Comparison of ENCODE assay signal across 23 cellular contexts in genomic region chr3:141422961-141423582, GRCh38. TPM values are rescaled to one million over a fixed set of nuclear protein-coding genes. Genes with fewer than 3 reads are reported as not detected.
DNase-seq lines count a peak whose midpoint lies in the region; ATAC-seq and TF ChIP-seq lines count a peak whose summit lies in the region.
"Had no signal": no experiment of that assay in that cellular context is flagged by ENCODE, and none has a peak within 500 bp of the region (broad histone marks: within the 10 kb centered on the region; RNA-seq: fewer than 3 reads in every experiment).

No MANE protein-coding gene starts in this region.

- peaks cover 0 to 13% of the 10 kb centered on the region in 2 donors for H3K36me3 ChIP-seq in psoas muscle (ENCODE audit: insufficient read depth in 1 of 2, low read depth in 1 of 2)

- no peak overlapping the region for H3K27ac Mint-ChIP-seq in natural killer cell
- H3K27ac Mint-ChIP-seq: activated naive CD4-positive, alpha-beta T cell treated with anti-CD3 and anti-CD28 coated beads, Interleukin-2, amount 50 U/mL, for 72 hours; activated T-helper 1 cell treated with anti-CD3 and anti-CD28 coated beads, Interleukin-12 subunit alpha, Interleukin-12 subunit beta, Interleukin-2, Interleukin-4 antibody, amounts not matched to agents 30 ng/mL and 10 ng/mL and 1 ng/mL, durations not matched to agents 14 hours and 24 hours and 36 hours; CD4-positive, alpha-beta T cell; T-cell had no signal

- no peaks in the 10 kb centered on the region for H3K9me3 ChIP-seq in psoas muscle
- H3K9me3 ChIP-seq: SJCRH30, testis had no signal

- TF ChIP-seq CTCF in psoas muscle (IDR thresholded peaks at IDR 0.05) (no peak), natural killer cell (IDR thresholded peaks at IDR 0.05) (no peak)

- H3K27me3 Mint-ChIP-seq in natural killer cell (ENCODE audit: low read depth in 2 of 2) = no peaks in the 10 kb centered on the region
- H3K27me3 Mint-ChIP-seq: CD4-positive, alpha-beta T cell; naive thymus-derived CD4-positive, alpha-beta T cell; T-cell had no signal

- H3K4me3 ChIP-seq in psoas muscle = no peak overlapping the region
- H3K4me3 ChIP-seq: SJCRH30, testis had no signal

- H3K4me1 ChIP-seq in psoas muscle = peaks cover 32% of the 10 kb centered on the region
- H3K4me1 ChIP-seq: SJCRH30 had no signal

- H3K36me3 Mint-ChIP-seq in natural killer cell = peaks cover 9% of the 10 kb centered on the region

- no peak overlapping the region for H3K4me3 Mint-ChIP-seq in natural killer cell
- H3K4me3 Mint-ChIP-seq: activated T-helper 1 cell treated with anti-CD3 and anti-CD28 coated beads, Interleukin-12 subunit alpha, Interleukin-12 subunit beta, Interleukin-2, Interleukin-4 antibody, amounts not matched to agents 30 ng/mL and 10 ng/mL and 1 ng/mL, durations not matched to agents 14 hours and 24 hours and 36 hours; CD4-positive, alpha-beta T cell; naive thymus-derived CD4-positive, alpha-beta T cell; T-cell had no signal

- intact Hi-C loops in left cardiac atrium (cut with DNase I) = no loop called here
- intact Hi-C loops in psoas muscle (cut with DNase I) = no loop called here
- intact Hi-C loops in natural killer cell (cut with micrococcal nuclease) = no loop called here

- no peaks in the 10 kb centered on the region for H3K9me3 Mint-ChIP-seq in natural killer cell
- H3K9me3 Mint-ChIP-seq: CD4-positive, alpha-beta T cell; T-cell had no signal

- peak overlapping the region; percentile 2 for H3K27ac ChIP-seq in psoas muscle
- H3K27ac ChIP-seq: parathyroid adenoma, SJCRH30 had no signal

- ATAC-seq in left cardiac atrium = peak; percentile 35 to 45
- ATAC-seq in psoas muscle = no peak
- no peak for ATAC-seq in natural killer cell
- no peak for ATAC-seq in GM19023 (IDR thresholded peaks at IDR 0.05; ENCODE audit: unreplicated experiment)
- ATAC-seq: activated naive CD4-positive, alpha-beta T cell treated with anti-CD3 and anti-CD28 coated beads, Interleukin-2, amount 50 U/mL, for 72 hours; HCT116; naive thymus-derived CD4-positive, alpha-beta T cell; T-cell had no signal

- 67 to 83% (median 73%) methylated on average over 6 of the region's 6 CpGs for WGBS in psoas muscle, 3 donors

- peaks cover 55 to 74% of the 10 kb centered on the region in 2 donors for H3K4me1 Mint-ChIP-seq in natural killer cell

- H3K27me3 ChIP-seq in psoas muscle (ENCODE audit: insufficient read depth in 3 of 3, low read length in 2 of 3) = no peaks in the 10 kb centered on the region
- H3K27me3 ChIP-seq: SJCRH30, testis had no signal

- peak; percentile 27 for DNase-seq in ELF-1 (ENCODE audit: low read depth, low spot score)
- peak; percentile 11 for DNase-seq in NCI-H2029 (lab: John Stamatoyannopoulos, UW)
- no peak for DNase-seq in left cardiac atrium
- DNase-seq in psoas muscle = no peak
- no peak for DNase-seq in RKO (ENCODE audit: low spot score)
- no peak for DNase-seq in COR-L47 (lab: John Stamatoyannopoulos, UW)
- DNase-seq in natural killer cell = no peak
- DNase-seq: activated CD4-positive, alpha-beta T cell treated with anti-CD3 and anti-CD28 coated beads for 1 hour; aorta; CD4-positive, alpha-beta T cell; effector CD8-positive, alpha-beta T cell; GF-D8; MV-4-11; naive thymus-derived CD4-positive, alpha-beta T cell; NCI-H345; SJCRH30; T-cell; testis had no signal

RNA-seq across cellular contexts. Expression of gene ZBTB38, which starts 54.8 kb away (rescaled TPM):
- total RNA-seq in left cardiac atrium (10 to 100 TPM; 62.9 to 72.6 TPM), psoas muscle (100 to 1,000 TPM in 1 of 4 donors, 10 to 100 TPM in 3; 56.7 to 212 (median 87.0) TPM), natural killer cell (10 to 100 TPM; 40.3 to 68.3 (median 56.7) TPM)
- 10 to 100 TPM; 24.2 to 61.7 (median 48.7) TPM for polyA plus RNA-seq in psoas muscle

Comparison
In these comparisons a context has a peak if more than half of its experiments do, and no peak if none do; other contexts are left out.
1. DNase-seq: peak in ELF-1 (single experiment) and NCI-H2029 (single experiment); none in left cardiac atrium (single experiment), psoas muscle (0 of 2), RKO (single experiment), COR-L47 (single experiment) and natural killer cell (single experiment).
2. ATAC-seq: peak in left cardiac atrium (2 of 2); none in psoas muscle (0 of 4), natural killer cell (0 of 3) and GM19023 (single experiment).